In the genomic region with DNA sequence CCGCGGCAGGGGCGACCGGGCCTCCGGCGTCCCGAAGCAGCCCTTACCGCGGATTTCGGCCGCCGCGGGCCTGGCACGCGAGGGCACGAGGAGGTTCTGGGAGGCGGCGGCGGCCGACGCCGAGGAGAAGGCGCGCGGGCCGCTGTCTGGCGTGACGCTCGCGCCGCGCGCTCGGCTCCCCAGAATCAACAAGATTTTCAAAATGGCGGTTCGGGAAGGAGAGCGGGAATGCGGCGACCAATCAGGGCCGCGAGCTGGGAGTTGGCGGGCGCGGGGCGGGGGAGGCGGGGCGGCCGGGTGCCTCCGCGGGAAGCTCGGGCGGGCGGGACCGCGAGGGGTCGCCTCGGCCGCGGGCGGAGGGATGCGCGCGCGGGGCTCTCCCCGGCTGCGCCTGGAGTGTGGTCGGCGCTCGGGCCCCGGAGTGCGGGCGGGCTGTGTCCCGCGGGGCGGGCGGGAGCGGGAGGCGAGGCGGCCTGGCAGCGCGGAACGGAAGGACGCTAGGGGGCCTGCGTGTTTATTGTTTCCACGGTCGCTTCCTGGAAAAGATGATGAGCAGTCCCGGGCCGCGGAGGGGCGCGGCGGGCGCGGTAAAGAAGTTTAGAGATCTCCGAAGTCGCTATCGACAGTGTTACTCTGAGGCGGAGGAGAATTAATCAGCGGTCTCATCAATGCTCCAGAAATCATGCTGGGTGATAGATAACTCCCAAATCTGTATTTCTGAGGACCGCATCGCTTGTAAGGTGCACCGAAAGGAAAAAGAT, we compare ENCODE assay signal across 8 cellular contexts.
DNase-seq lines count a peak whose midpoint lies in the region; ATAC-seq lines count a peak whose summit lies in the region.

A gene with protein sequence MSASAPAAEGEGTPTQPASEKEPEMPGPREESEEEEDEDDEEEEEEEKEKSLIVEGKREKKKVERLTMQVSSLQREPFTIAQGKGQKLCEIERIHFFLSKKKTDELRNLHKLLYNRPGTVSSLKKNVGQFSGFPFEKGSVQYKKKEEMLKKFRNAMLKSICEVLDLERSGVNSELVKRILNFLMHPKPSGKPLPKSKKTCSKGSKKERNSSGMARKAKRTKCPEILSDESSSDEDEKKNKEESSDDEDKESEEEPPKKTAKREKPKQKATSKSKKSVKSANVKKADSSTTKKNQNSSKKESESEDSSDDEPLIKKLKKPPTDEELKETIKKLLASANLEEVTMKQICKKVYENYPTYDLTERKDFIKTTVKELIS (minus strand): TSS at position 193 of the 761 bp plus-strand sequence. CDS start 543 bp downstream, outside the sequence.

- DNase-seq in AG08395 (ENCODE audit: low spot score) (peak; percentile 90), NCI-H2227 treated with DMSO at 0.1 percent for 48 hours (lab: John Stamatoyannopoulos, UW) (peak; percentile 87), caudate nucleus (lab: John Stamatoyannopoulos, UW) (peak in 59 of 61 donors; percentile 46 to 97 (median 88)), iris pigment epithelial cell (ENCODE audit: low read depth) (peak; percentile 80)
- DNase-seq in activated CD4-positive, CD25-positive, alpha-beta regulatory T cell (lab: John Stamatoyannopoulos, UW), result peak; percentile 51 to 69 (median 64)
- DNase-seq in stimulated activated CD4-positive, alpha-beta T cell treated with anti-CD3 and anti-CD28 coated beads, Interleukin-12 subunit alpha, Interleukin-12 subunit beta, amount 100 ng/mL, for 24 hours (ENCODE audit: low read depth in 2 of 2), result peak; percentile 66 to 79

- H3K27ac ChIP-seq in caudate nucleus (ENCODE audit: low read depth, low read length), result peak within 1 kb of the TSS; percentile 91

- ATAC-seq in GM18907 (IDR thresholded peaks at IDR 0.05; ENCODE audit: unreplicated experiment) (peak; percentile 46), HG03175 (IDR thresholded peaks at IDR 0.05; ENCODE audit: unreplicated experiment) (peak; percentile 32)

Comparison
In these comparisons a context has a peak if more than half of its experiments do, and no peak if none do; other contexts are left out.
1. Peak in every context shown above with its lines: DNase-seq, ATAC-seq and H3K27ac ChIP-seq.